Comparison of ENCODE assay signal across 8 cellular contexts in the genomic region with DNA sequence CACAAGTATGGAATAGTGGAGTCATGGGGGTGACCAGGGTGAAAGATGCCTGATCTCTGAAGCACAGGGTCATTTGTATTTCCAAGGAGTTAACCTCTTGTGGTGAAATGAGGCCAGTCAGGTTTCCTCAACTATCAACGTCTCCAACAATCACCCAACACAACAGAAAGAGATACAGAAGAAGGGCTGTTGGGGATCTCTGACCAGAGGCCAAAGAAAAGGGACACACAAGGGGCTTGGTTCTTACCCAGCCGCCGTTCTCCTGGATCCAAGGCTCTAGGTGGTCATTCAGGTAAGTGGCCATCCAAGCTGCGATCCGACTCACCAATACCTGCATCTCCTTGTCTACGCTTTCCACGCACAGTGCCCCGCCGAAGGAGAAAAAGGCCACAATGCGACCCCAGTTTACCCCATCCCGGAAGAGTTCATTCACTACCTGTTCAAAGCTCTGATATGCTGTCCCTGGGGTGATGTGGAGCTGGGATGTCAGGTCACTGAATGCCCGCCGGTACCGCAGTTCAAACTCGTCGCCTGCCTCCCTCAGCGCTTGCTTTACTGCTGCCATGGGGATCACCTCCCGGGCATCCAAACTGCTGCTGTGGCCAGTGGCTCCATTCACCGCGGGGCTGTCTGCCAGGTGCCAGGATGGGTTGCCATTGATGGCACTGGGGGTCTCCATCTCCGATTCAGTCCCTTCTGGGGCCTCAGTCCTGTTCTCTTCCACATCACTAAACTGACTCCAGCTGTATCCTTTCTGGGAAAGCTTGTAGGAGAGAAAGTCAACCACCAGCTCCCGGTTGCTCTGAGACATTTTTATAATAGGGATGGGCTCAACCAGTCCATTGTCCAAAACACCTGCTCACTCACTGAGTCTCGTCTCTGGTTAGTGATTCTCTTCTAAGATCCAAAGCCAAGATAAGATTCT. TPM values are rescaled to one million over a fixed set of nuclear protein-coding genes. Genes with fewer than 3 reads are reported as not detected.
A peak's percentile ranks its signal among the peaks of the same experiment; 100 is the strongest.
DNase-seq lines count a peak whose midpoint lies in the region; ATAC-seq and TF ChIP-seq lines count a peak whose summit lies in the region.

No MANE protein-coding gene starts in this region.

- H3K27ac ChIP-seq in ACC112 (ENCODE audit: low read depth, low read length): peak overlapping the region; percentile 88
- H3K27ac ChIP-seq in hepatocyte: peak overlapping the region; percentile 98
- peak overlapping the region; percentile 90 to 100 (median 98) for H3K27ac ChIP-seq in skin epidermis

- peak overlapping the region; percentile 71 to 98 (median 92) for H3K4me3 Mint-ChIP-seq in IgD-negative memory B cell

- peak; percentile 17 for DNase-seq in activated naive CD4-positive, alpha-beta T cell treated with anti-CD3 and anti-CD28 coated beads, Interleukin-2, amount 50 U/mL, for 16 hours
- no peak for DNase-seq in hepatocyte (ENCODE audit: low spot score)
- DNase-seq in T1000 (lab: John Stamatoyannopoulos, UW): no peak
- no peak for DNase-seq in kidney glomerular epithelial cell (lab: John Stamatoyannopoulos, UW)

- H3K36me3 ChIP-seq in ACC112 (ENCODE audit: insufficient read depth, low read length) (peaks cover 46% of the 10 kb centered on the region), hepatocyte (replicated peaks; ENCODE audit: insufficient read depth, low read depth) (no peaks in the 10 kb centered on the region)

- no peaks in the 10 kb centered on the region for H3K9me2 ChIP-seq in hepatocyte (replicated peaks; ENCODE audit: insufficient read depth)

- no peaks in the 10 kb centered on the region for H3K27me3 ChIP-seq in ACC112 (ENCODE audit: insufficient read depth, low read length)
- no peaks in the 10 kb centered on the region for H3K27me3 ChIP-seq in hepatocyte

- no peaks in the 10 kb centered on the region for H3K27me3 Mint-ChIP-seq in IgD-negative memory B cell

- H3K4me1 Mint-ChIP-seq in IgD-negative memory B cell: peaks cover 48 to 54% (median 52%) of the 10 kb centered on the region in 3 donors

- peak overlapping the region; percentile 46 to 94 (median 63) for H3K27ac Mint-ChIP-seq in IgD-negative memory B cell

- H3K4me2 ChIP-seq in hepatocyte: peak overlapping the region; percentile 91

- H3K79me2 ChIP-seq in ACC112 (ENCODE audit: control insufficient read depth, insufficient read depth, low read length, unreplicated experiment) (peaks cover 65% of the 10 kb centered on the region), hepatocyte (peaks cover 61% of the 10 kb centered on the region)

- TF ChIP-seq CTCF in hepatocyte (IDR thresholded peaks at IDR 0.05; ENCODE audit: poor library complexity): no peak

- H2AFZ ChIP-seq in ACC112 (ENCODE audit: low read length, unreplicated experiment): no peak overlapping the region
- no peak overlapping the region for H2AFZ ChIP-seq in hepatocyte

- peaks cover 32% of the 10 kb centered on the region for H3K4me1 ChIP-seq in ACC112 (ENCODE audit: control insufficient read depth, insufficient read depth, low read length, unreplicated experiment)
- peaks cover 43% of the 10 kb centered on the region for H3K4me1 ChIP-seq in hepatocyte (ENCODE audit: insufficient read depth)

- 59% methylated on average over 23 of the region's 23 CpGs for WGBS in hepatocyte (ENCODE audit: low lambda C conversion rate, missing lambda C conversion rate)

- H3K9me3 Mint-ChIP-seq in IgD-negative memory B cell: no peaks in the 10 kb centered on the region

- H3K9me3 ChIP-seq in hepatocyte (ENCODE audit: low read depth): no peaks in the 10 kb centered on the region

- ATAC-seq in GM18519 (IDR thresholded peaks at IDR 0.05; ENCODE audit: low FRiP score, unreplicated experiment): no peak

- H4K20me1 ChIP-seq in hepatocyte (ENCODE audit: insufficient read depth, poor library complexity, severe bottlenecking): no peaks in the 10 kb centered on the region

- H3K4me3 ChIP-seq in ACC112 (ENCODE audit: low read depth, low read length) (peak overlapping the region; percentile 93), hepatocyte (peak overlapping the region; percentile 56), skin epidermis (peak overlapping the region; percentile 54 to 94 (median 68))

- H3K36me3 Mint-ChIP-seq in IgD-negative memory B cell: peaks cover 5% of the 10 kb centered on the region

RNA-seq across cellular contexts. Expression of a gene that starts 1.0 kb away (rescaled TPM):
- polyA plus RNA-seq in IgD-negative memory B cell (9.8 TPM), hepatocyte (104 and 108 TPM in 2 replicates)
- 139 and 145 TPM in 2 replicates for total RNA-seq in hepatocyte

RNA-seq across cellular contexts. Expression of a gene that starts 17.4 kb away (rescaled TPM):
- 0.49 TPM for polyA plus RNA-seq in IgD-negative memory B cell
- 22.9 and 23.9 TPM in 2 replicates for total RNA-seq in hepatocyte
- polyA plus RNA-seq in hepatocyte: 16.3 and 18.5 TPM in 2 replicates

Comparison
In these comparisons a context has a peak if more than half of its experiments do, and no peak if none do; other contexts are left out.
1. RNA of a gene that starts 17.4 kb away (polyA plus RNA-seq): 16.3 to 18.5 TPM in hepatocyte; 0.49 TPM in IgD-negative memory B cell (single experiment); every median in the first group is over 10 times any median in the second.
2. Peak in every context shown above with its lines, with median percentiles within 50 percentile points of each other: H3K27ac ChIP-seq and H3K4me3 ChIP-seq.